ENCODE assay signal across 18 cellular contexts in genomic region chr2:172512810-172513523, GRCh38.
"Had no signal": no experiment of that assay in that cellular context is flagged by ENCODE, and none has a peak within 500 bp of the region (broad histone marks: within the 10 kb centered on the region; RNA-seq: fewer than 3 reads in every experiment).

No MANE protein-coding gene starts in this region.

- H3K27me3 Mint-ChIP-seq: stimulated activated naive B cell treated with anti-CD40 and anti-IgM and Interleukin-4, amounts not matched to agents 10 μg/mL and 1 μg/mL and 100 μg/mL, for 72 hours had no signal

- H3K27me3 ChIP-seq: dorsolateral prefrontal cortex, esophagus squamous epithelium, sigmoid colon had no signal

- H3K27ac ChIP-seq: dorsolateral prefrontal cortex, esophagus squamous epithelium, left ventricle myocardium inferior, lower lobe of right lung, sigmoid colon, skin epidermis had no signal

- H3K27ac Mint-ChIP-seq: nephron progenitor cell had no signal

- H3K36me3 ChIP-seq: sigmoid colon had no signal

- H3K4me3 Mint-ChIP-seq: nephron progenitor cell had no signal

- H3K4me1 ChIP-seq: esophagus squamous epithelium, left ventricle myocardium inferior, lower lobe of right lung, sigmoid colon had no signal

- FAIRE-seq: kidney had no signal

- H3K4me3 ChIP-seq: dorsolateral prefrontal cortex, esophagus squamous epithelium, left ventricle myocardium inferior, lower lobe of right lung, sigmoid colon, skin epidermis had no signal

- H3K4me1 Mint-ChIP-seq: nephron progenitor cell had no signal

- DNase-seq: cortex of kidney; dorsolateral prefrontal cortex; effector memory CD4-positive, alpha-beta T cell; esophagus squamous epithelium; foreskin fibroblast; kidney; left cardiac atrium; left ventricle myocardium inferior; lower lobe of right lung; mesenchymal stem cell; midbrain; nephron progenitor cell; sigmoid colon; stimulated activated CD4-positive, alpha-beta T cell treated with anti-CD3 and anti-CD28 coated beads, Interleukin-2, amount 100 ng/mL, for 24 hours; stimulated activated CD4-positive, alpha-beta T cell treated with anti-CD3 and anti-CD28 coated beads, Interleukin-4, amount 100 ng/mL, for 4 hours; stimulated activated naive B cell treated with anti-CD40 and anti-IgM and Interleukin-4, amounts not matched to agents 10 μg/mL and 1 μg/mL and 100 μg/mL, for 72 hours; trophoblast cell had no signal
